In genomic region chr7:69177326-69177897, GRCh38 we compare ENCODE assay signal across 27 cellular contexts.
A peak's percentile ranks its signal among the peaks of the same experiment; 100 is the strongest.
DNase-seq lines count a peak whose midpoint lies in the region; ATAC-seq and TF ChIP-seq lines count a peak whose summit lies in the region.
"Had no signal": no experiment of that assay in that cellular context is flagged by ENCODE, and none has a peak within 500 bp of the region (broad histone marks: within the 10 kb centered on the region; RNA-seq: fewer than 3 reads in every experiment).

No MANE protein-coding gene starts in this region.

- H3K9ac ChIP-seq in BLaER1 (no peak overlapping the region; the same call in 1 of the 2 replicates), mesenchymal stem cell (ENCODE audit: low read length) (no peak overlapping the region)

- peak; percentile 15 for DNase-seq in cerebellum (ENCODE audit: low spot score)
- DNase-seq in left ventricle myocardium inferior, result no peak
- peak; percentile 34 to 47 for DNase-seq in gastrocnemius medialis
- no peak for DNase-seq in mesenchymal stem cell
- no peak for DNase-seq in putamen (ENCODE audit: low spot score)
- no peak for DNase-seq in stimulated activated naive CD8-positive, alpha-beta T cell treated with anti-CD3 and anti-CD28 coated beads, Interleukin-15, Interleukin-2, amounts not matched to agents 100 U/mL and 50 U/mL, for 24 hours
- no peak for DNase-seq in NCI-H748 treated with DMSO at 0.1 percent for 48 hours (lab: John Stamatoyannopoulos, UW)
- DNase-seq: activated CD4-positive, alpha-beta T cell treated with anti-CD3 and anti-CD28 coated beads, Interleukin-2, amount 10 ng/mL, durations not matched to agents 24 days and 14 days; activated naive CD4-positive, alpha-beta T cell; activated T-cell treated with anti-CD3 and anti-CD28 coated beads, Interleukin-2, amount 50 U/mL, for 24 hours; brain microvascular endothelial cell; cortex of kidney; Karpas-422; midbrain; natural killer cell; NCI-H1436; NCI-H510A treated with DMSO at 0.1 percent for 48 hours; NK-92 treated with Interleukin-12 subunit alpha and Interleukin-12 subunit beta, amount 100 ng/mL, for 24 hours; occipital lobe; PC-9; stimulated activated CD4-positive, alpha-beta T cell treated with anti-CD3 and anti-CD28 coated beads, Interleukin-4, amount 100 ng/mL, for 1 hour had no signal

- H2BK120ac ChIP-seq in mesenchymal stem cell (ENCODE audit: low read depth, low read length), result no peak overlapping the region

- H2BK12ac ChIP-seq in mesenchymal stem cell (ENCODE audit: low read length in 2 of 2), result no peak overlapping the region

- H3K4me3 ChIP-seq in BLaER1 (no peak overlapping the region), left ventricle myocardium inferior (no peak overlapping the region), gastrocnemius medialis (no peak overlapping the region), mesenchymal stem cell (ENCODE audit: insufficient read depth in 1 of 2, low read depth in 1 of 2, low read length in 2 of 2) (no peak overlapping the region)
- H3K4me3 ChIP-seq: A549, GM23338, PC-9, SJSA1, vagina had no signal

- 0 out of 2 replicates have a peak, but pooled peaks cover 5% of the 10 kb centered on the region for H3K36me3 ChIP-seq in BLaER1
- H3K36me3 ChIP-seq in left ventricle myocardium inferior, result no peaks in the 10 kb centered on the region
- H3K36me3 ChIP-seq in gastrocnemius medialis, result no peaks in the 10 kb centered on the region
- H3K36me3 ChIP-seq in mesenchymal stem cell (ENCODE audit: control insufficient read depth in 1 of 2, insufficient read depth in 2 of 2, low read depth in 1 of 2, low read length in 2 of 2), result no peaks in the 10 kb centered on the region
- H3K36me3 ChIP-seq: brain microvascular endothelial cell, SJSA1, vagina had no signal

- no peak overlapping the region for H3K4ac ChIP-seq in mesenchymal stem cell (ENCODE audit: low read depth in 1 of 2, low read length in 2 of 2)

- H3K4me2 ChIP-seq in BLaER1 (peak overlapping the region; percentile 70), mesenchymal stem cell (ENCODE audit: low read length, poor library complexity, severe bottlenecking) (no peak overlapping the region)
- H3K4me2 ChIP-seq: A549, GM23338, PC-9 had no signal

- H3K9me3 ChIP-seq in BLaER1 (peaks cover 51% of the 10 kb centered on the region; the same call in 1 of the 2 replicates), left ventricle myocardium inferior (replicated peaks) (no peaks in the 10 kb centered on the region), gastrocnemius medialis (no peaks in the 10 kb centered on the region), mesenchymal stem cell (ENCODE audit: control insufficient read depth, low read length) (no peaks in the 10 kb centered on the region)
- H3K9me3 ChIP-seq: A549, SJSA1, vagina had no signal

- no peak overlapping the region for H2BK5ac ChIP-seq in mesenchymal stem cell (ENCODE audit: low read depth, low read length, poor library complexity, severe bottlenecking)

- no peak overlapping the region for H3K23ac ChIP-seq in mesenchymal stem cell (ENCODE audit: low read length in 2 of 2)

- in situ Hi-C loops in gastrocnemius medialis (cut with MboI; ENCODE audit: low sequenced_read_pairs in 4 of 4), result no loop called here

- peaks cover 100% of the 10 kb centered on the region for H3K4me1 ChIP-seq in BLaER1
- H3K4me1 ChIP-seq in left ventricle myocardium inferior, result peaks cover 19% of the 10 kb centered on the region
- no peaks in the 10 kb centered on the region for H3K4me1 ChIP-seq in gastrocnemius medialis
- H3K4me1 ChIP-seq in mesenchymal stem cell (ENCODE audit: control insufficient read depth, insufficient read depth, low read depth, low read length), result no peaks in the 10 kb centered on the region
- H3K4me1 ChIP-seq: A549, SJSA1, vagina had no signal

- intact Hi-C loops in left ventricle myocardium inferior (cut with micrococcal nuclease), result no loop called here
- intact Hi-C loops in gastrocnemius medialis (cut with DNase I; ENCODE audit: low total_unique reads), result no loop called here

- no peak overlapping the region for H4K8ac ChIP-seq in mesenchymal stem cell (ENCODE audit: low read length)

- H4K91ac ChIP-seq in mesenchymal stem cell (ENCODE audit: low read length), result no peak overlapping the region

- 47% methylated on average over 5 of the region's 7 CpGs for WGBS in mesenchymal stem cell

- no peaks in the 10 kb centered on the region for H3K27me3 ChIP-seq in BLaER1
- H3K27me3 ChIP-seq in left ventricle myocardium inferior (ENCODE audit: low read depth), result peaks cover 6% of the 10 kb centered on the region
- H3K27me3 ChIP-seq in gastrocnemius medialis, result no peaks in the 10 kb centered on the region
- H3K27me3 ChIP-seq in mesenchymal stem cell (ENCODE audit: control insufficient read depth in 1 of 2, insufficient read depth in 1 of 2, low read length in 2 of 2), result peaks cover 0 to 4% of the 10 kb centered on the region in 2 experiments
- H3K27me3 ChIP-seq: brain microvascular endothelial cell, SJSA1, vagina had no signal

- H3K18ac ChIP-seq in mesenchymal stem cell (ENCODE audit: low read depth in 1 of 2, low read length in 2 of 2), result no peak overlapping the region

- no peaks in the 10 kb centered on the region for H4K20me1 ChIP-seq in BLaER1

- no peak overlapping the region for H2AFZ ChIP-seq in mesenchymal stem cell (ENCODE audit: low read depth, low read length)
- H2AFZ ChIP-seq: GM23338, PC-9 had no signal

- no peak overlapping the region for H2BK15ac ChIP-seq in mesenchymal stem cell (ENCODE audit: low read depth, poor library complexity, severe bottlenecking)

- H3K79me1 ChIP-seq in mesenchymal stem cell (replicated peaks; ENCODE audit: low read length, poor library complexity, severe bottlenecking), result no peaks in the 10 kb centered on the region

- TF ChIP-seq POLR2A in gastrocnemius medialis (IDR thresholded peaks at IDR 0.05), result no peak

- no peak overlapping the region for H2AK5ac ChIP-seq in mesenchymal stem cell (ENCODE audit: low read length, severe bottlenecking)

- H3K14ac ChIP-seq in mesenchymal stem cell (ENCODE audit: low read length in 2 of 2), result no peak overlapping the region

- TF ChIP-seq CTCF in left ventricle myocardium inferior (IDR thresholded peaks at IDR 0.05; ENCODE audit: borderline replicate concordance) (no peak), gastrocnemius medialis (IDR thresholded peaks at IDR 0.05 in 4 of 5, conservative IDR thresholded peaks at IDR 0.05 in 1 of 5) (no peak)

- peak; percentile 55 to 65 for ATAC-seq in gastrocnemius medialis
- no peak for ATAC-seq in stimulated activated naive CD8-positive, alpha-beta T cell treated with anti-CD3 and anti-CD28 coated beads, Interleukin-15, Interleukin-2, amounts not matched to agents 100 U/mL and 50 U/mL, for 24 hours
- ATAC-seq: A549; GM23338; natural killer cell; stimulated activated effector memory CD8-positive, alpha-beta T cell treated with anti-CD3 and anti-CD28 coated beads, Interleukin-12 subunit alpha, Interleukin-12 subunit beta, amount 100 ng/mL, for 72 hours had no signal

- H3K27ac ChIP-seq in BLaER1 (peak overlapping the region; percentile 78), left ventricle myocardium inferior (replicated peaks) (peak overlapping the region; percentile 63), gastrocnemius medialis (peak overlapping the region in 1 of 4 donors; percentile 18), mesenchymal stem cell (ENCODE audit: low read length, poor library complexity, severe bottlenecking) (no peak overlapping the region)
- H3K27ac ChIP-seq: A549, brain microvascular endothelial cell, PC-9, SJSA1, vagina had no signal

Comparison
In these comparisons a context has a peak if more than half of its experiments do, and no peak if none do; other contexts are left out.
1. DNase-seq: peak in cerebellum (single experiment) and gastrocnemius medialis (2 of 2); none in left ventricle myocardium inferior (single experiment), mesenchymal stem cell (single experiment), putamen (single experiment), stimulated activated naive CD8-positive, alpha-beta T cell treated with anti-CD3 and anti-CD28 coated beads, Interleukin-15, Interleukin-2, amounts not matched to agents 100 U/mL and 50 U/mL, for 24 hours (single experiment) and NCI-H748 treated with DMSO at 0.1 percent for 48 hours (single experiment).